ENCODE assay signal across 8 cellular contexts in the genomic region with DNA sequence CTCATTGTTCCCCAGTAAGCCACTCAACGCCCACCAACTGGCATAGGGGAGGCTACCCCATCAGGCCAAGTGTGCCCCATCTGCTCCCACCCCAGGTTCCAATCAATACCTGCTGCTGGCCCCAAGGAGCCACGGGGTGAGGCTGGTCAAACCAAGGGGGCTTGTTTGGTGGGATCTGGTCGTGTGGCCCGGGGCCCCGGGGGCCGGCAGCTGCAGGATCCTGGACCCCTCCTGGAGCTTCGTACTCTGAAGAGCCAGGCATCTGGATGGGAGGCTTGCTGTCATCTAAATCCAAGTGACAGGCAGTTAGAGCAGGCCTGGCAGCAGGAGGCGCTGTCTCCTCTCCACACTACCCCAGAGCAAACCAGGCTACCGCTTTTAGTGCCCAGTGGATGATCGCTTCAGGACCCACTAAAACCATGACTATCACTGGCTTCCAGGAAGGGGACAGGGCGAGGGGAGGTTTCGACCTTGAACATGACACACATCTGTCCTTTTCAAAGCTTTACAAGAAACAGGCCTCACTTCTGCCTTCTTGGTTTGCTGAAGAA. TPM values are rescaled to one million over a fixed set of nuclear protein-coding genes. Genes with fewer than 3 reads are reported as not detected.
DNase-seq lines count a peak whose midpoint lies in the region; ATAC-seq lines count a peak whose summit lies in the region.

No MANE protein-coding gene starts in this region.

- POLR2A ChIA-PET in activated CD4-positive, alpha-beta T cell treated with anti-CD3 and anti-CD28 coated beads, Interleukin-2, amount 10 ng/mL, durations not matched to agents 7 days and 5 days (lab: Charles Lee) = no interaction called here

- no peaks in the 10 kb centered on the region for H3K4me1 Mint-ChIP-seq in activated CD4-positive, alpha-beta T cell treated with anti-CD3 and anti-CD28 coated beads, Interleukin-2, amount 10 ng/mL, durations not matched to agents 7 days and 5 days

- in situ Hi-C loops in G401 (cut with HindIII; ENCODE audit: low sequenced_read_pairs) = no loop called here

- CTCF ChIA-PET in activated CD4-positive, alpha-beta T cell treated with anti-CD3 and anti-CD28 coated beads, Interleukin-2, amount 10 ng/mL, durations not matched to agents 7 days and 5 days (lab: Charles Lee) = interaction anchor here (0.6 to 1.4 kb wide), 4 partner anchors 13 to 188 kb away, joined by 3 to 4 read pairs (median 4); no protein-coding TSS in a partner anchor

- H3K36me3 Mint-ChIP-seq in activated CD4-positive, alpha-beta T cell treated with anti-CD3 and anti-CD28 coated beads, Interleukin-2, amount 10 ng/mL, durations not matched to agents 7 days and 5 days (ENCODE audit: low read depth) = peaks cover 43% of the 10 kb centered on the region

- no peak overlapping the region for H3K4me3 Mint-ChIP-seq in activated CD4-positive, alpha-beta T cell treated with anti-CD3 and anti-CD28 coated beads, Interleukin-2, amount 10 ng/mL, durations not matched to agents 7 days and 5 days

- DNase-seq in SIG-M5 treated with dmso at 0.1 percent for 504 hours (lab: John Stamatoyannopoulos, UW; ENCODE audit: unreplicated experiment) (peak; percentile 37), SIG-M5 (lab: John Stamatoyannopoulos, UW) (no peak), NCI-H2227 (lab: John Stamatoyannopoulos, UW; ENCODE audit: unreplicated experiment) (no peak), G401 (ENCODE audit: low spot score) (no peak), GM03348 (ENCODE audit: low spot score) (no peak)
- DNase-seq in activated CD4-positive, alpha-beta T cell treated with anti-CD3 and anti-CD28 coated beads, Interleukin-2, amount 10 ng/mL, durations not matched to agents 7 days and 5 days = peak; percentile 55
- DNase-seq in stimulated activated CD8-positive, alpha-beta memory T cell treated with anti-CD3 and anti-CD28 coated beads, Interleukin-4, amount 100 ng/mL, for 24 hours (ENCODE audit: low read depth) = peak; percentile 21

- no peaks in the 10 kb centered on the region for H3K9me3 Mint-ChIP-seq in activated CD4-positive, alpha-beta T cell treated with anti-CD3 and anti-CD28 coated beads, Interleukin-2, amount 10 ng/mL, durations not matched to agents 7 days and 5 days

- H3K27me3 Mint-ChIP-seq in activated CD4-positive, alpha-beta T cell treated with anti-CD3 and anti-CD28 coated beads, Interleukin-2, amount 10 ng/mL, durations not matched to agents 7 days and 5 days = no peaks in the 10 kb centered on the region

- no peak overlapping the region for H3K27ac Mint-ChIP-seq in activated CD4-positive, alpha-beta T cell treated with anti-CD3 and anti-CD28 coated beads, Interleukin-2, amount 10 ng/mL, durations not matched to agents 7 days and 5 days

- peak; percentile 3 for ATAC-seq in esophagus mucosa

RNA-seq across cellular contexts. Expression of a gene that starts 14.2 kb away (rescaled TPM):
- total RNA-seq in activated CD4-positive, alpha-beta T cell treated with anti-CD3 and anti-CD28 coated beads, Interleukin-2, amount 10 ng/mL, durations not matched to agents 7 days and 5 days = 10 to 100 TPM; 57.9 to 62.2 TPM
- 17.7 TPM for total RNA-seq in esophagus mucosa
- 3.3 and 4.6 TPM in 2 replicates for total RNA-seq in G401 (2014; rRNA removed; shearing (Covaris generic))

RNA-seq across cellular contexts. Expression of a gene that starts 31.9 kb away (rescaled TPM):
- total RNA-seq in activated CD4-positive, alpha-beta T cell treated with anti-CD3 and anti-CD28 coated beads, Interleukin-2, amount 10 ng/mL, durations not matched to agents 7 days and 5 days = 1 to 10 TPM; 3.1 to 3.9 TPM
- total RNA-seq in esophagus mucosa = 1.8 TPM
- 7.3 and 8.9 TPM in 2 replicates for total RNA-seq in G401 (2014; rRNA removed; shearing (Covaris generic))

RNA-seq across cellular contexts. Expression of a gene that starts 32.1 kb away (rescaled TPM):
- total RNA-seq in activated CD4-positive, alpha-beta T cell treated with anti-CD3 and anti-CD28 coated beads, Interleukin-2, amount 10 ng/mL, durations not matched to agents 7 days and 5 days = not detected
- total RNA-seq in esophagus mucosa = not detected
- not detected in 2 replicates for total RNA-seq in G401 (2014; rRNA removed; shearing (Covaris generic))

RNA-seq across cellular contexts. Expression of a gene that starts 44.2 kb away (rescaled TPM):
- total RNA-seq in activated CD4-positive, alpha-beta T cell treated with anti-CD3 and anti-CD28 coated beads, Interleukin-2, amount 10 ng/mL, durations not matched to agents 7 days and 5 days = 10 to 100 TPM; 40.6 to 43.1 TPM
- total RNA-seq in esophagus mucosa = 28.4 TPM
- total RNA-seq in G401 (2014; rRNA removed; shearing (Covaris generic)) = 25.0 and 25.7 TPM in 2 replicates

RNA-seq across cellular contexts. Expression of a gene that starts 56.3 kb away (rescaled TPM):
- total RNA-seq in activated CD4-positive, alpha-beta T cell treated with anti-CD3 and anti-CD28 coated beads, Interleukin-2, amount 10 ng/mL, durations not matched to agents 7 days and 5 days = 10 to 100 TPM; 33.3 to 39.1 TPM
- 27.5 TPM for total RNA-seq in esophagus mucosa
- total RNA-seq in G401 (2014; rRNA removed; shearing (Covaris generic)) = 14.9 and 20.7 TPM in 2 replicates

Comparison
In these comparisons a context has a peak if more than half of its experiments do, and no peak if none do; other contexts are left out.
1. DNase-seq: peak in SIG-M5 treated with dmso at 0.1 percent for 504 hours (single experiment), activated CD4-positive, alpha-beta T cell treated with anti-CD3 and anti-CD28 coated beads, Interleukin-2, amount 10 ng/mL, durations not matched to agents 7 days and 5 days (single experiment) and stimulated activated CD8-positive, alpha-beta memory T cell treated with anti-CD3 and anti-CD28 coated beads, Interleukin-4, amount 100 ng/mL, for 24 hours (single experiment); none in SIG-M5 (single experiment), NCI-H2227 (single experiment), G401 (single experiment) and GM03348 (single experiment).